In genomic region chr7:150799156-150799555, GRCh38 we compare ENCODE assay signal across 17 cellular contexts. TPM values are rescaled to one million over a fixed set of nuclear protein-coding genes. Genes with fewer than 3 reads are reported as not detected.
DNase-seq lines count a peak whose midpoint lies in the region; ATAC-seq and TF ChIP-seq lines count a peak whose summit lies in the region.
"Had no signal": no experiment of that assay in that cellular context is flagged by ENCODE, and none has a peak within 500 bp of the region (broad histone marks: within the 10 kb centered on the region; RNA-seq: fewer than 3 reads in every experiment).

No MANE protein-coding gene starts in this region.

- no peaks in the 10 kb centered on the region for H3K36me3 ChIP-seq in CD8-positive, alpha-beta memory T cell (ENCODE audit: insufficient read depth, low read length)
- peaks cover 0 to 11% of the 10 kb centered on the region in 2 donors for H3K36me3 ChIP-seq in gastroesophageal sphincter
- no peaks in the 10 kb centered on the region for H3K36me3 ChIP-seq in psoas muscle (ENCODE audit: insufficient read depth in 1 of 2, low read depth in 1 of 2)
- H3K36me3 ChIP-seq: BE2C, gastrocnemius medialis, thyroid gland had no signal

- peaks cover 33% of the 10 kb centered on the region for H3K27me3 ChIP-seq in CD8-positive, alpha-beta memory T cell (ENCODE audit: insufficient read depth, low read length, poor library complexity, severe bottlenecking)
- H3K27me3 ChIP-seq in gastroesophageal sphincter = peaks cover 74% of the 10 kb centered on the region
- H3K27me3 ChIP-seq in psoas muscle (ENCODE audit: insufficient read depth in 3 of 3, low read length in 2 of 3) = peaks cover 0 to 62% (median 4%) of the 10 kb centered on the region in 3 donors
- H3K27me3 ChIP-seq: BE2C, thyroid gland had no signal

- no peak for TF ChIP-seq POLR2A in gastroesophageal sphincter (IDR thresholded peaks at IDR 0.05)

- H3K27me3 Mint-ChIP-seq in CD14-positive monocyte (ENCODE audit: low read depth in 3 of 3) = peaks cover 0 to 48% (median 34%) of the 10 kb centered on the region in 3 donors
- peaks cover 40 to 54% of the 10 kb centered on the region in 2 donors for H3K27me3 Mint-ChIP-seq in CD8-positive, alpha-beta memory T cell

- POLR2A ChIA-PET in CD8-positive, alpha-beta memory T cell (lab: Charles Lee) = no interaction called here

- peak overlapping the region; percentile 83 to 94 for H3K4me3 Mint-ChIP-seq in CD14-positive monocyte
- peak overlapping the region in 6 of 7 donors; percentile 61 to 80 (median 70) for H3K4me3 Mint-ChIP-seq in CD8-positive, alpha-beta memory T cell

- no peaks in the 10 kb centered on the region for H3K9me3 ChIP-seq in CD8-positive, alpha-beta memory T cell (ENCODE audit: low read length)
- H3K9me3 ChIP-seq in gastroesophageal sphincter (peaks cover 0 to 15% (median 0%) of the 10 kb centered on the region in 3 donors), psoas muscle (no peaks in the 10 kb centered on the region)
- H3K9me3 ChIP-seq: BE2C, gastrocnemius medialis, thyroid gland had no signal

- peaks cover 48% of the 10 kb centered on the region for H3K4me1 Mint-ChIP-seq in CD14-positive monocyte
- peaks cover 0 to 23% (median 10%) of the 10 kb centered on the region in 3 donors for H3K4me1 Mint-ChIP-seq in CD8-positive, alpha-beta memory T cell

- peaks cover 0 to 12% (median 5%) of the 10 kb centered on the region in 7 donors for H3K9me3 Mint-ChIP-seq in CD14-positive monocyte
- peaks cover 0 to 4% (median 4%) of the 10 kb centered on the region in 5 donors for H3K9me3 Mint-ChIP-seq in CD8-positive, alpha-beta memory T cell

- intact Hi-C loops in CD14-positive monocyte (cut with micrococcal nuclease) = no loop called here
- intact Hi-C loops in psoas muscle (cut with DNase I) = no loop called here

- ATAC-seq in gastroesophageal sphincter = no peak
- no peak for ATAC-seq in psoas muscle
- ATAC-seq in GM18870 (IDR thresholded peaks at IDR 0.05; ENCODE audit: unreplicated experiment) = no peak
- ATAC-seq: gastrocnemius medialis had no signal

- no peaks in the 10 kb centered on the region for H3K4me1 ChIP-seq in CD8-positive, alpha-beta memory T cell (ENCODE audit: insufficient read depth, low read length)
- H3K4me1 ChIP-seq in gastroesophageal sphincter = peaks cover 0 to 23% (median 0%) of the 10 kb centered on the region in 3 donors
- no peaks in the 10 kb centered on the region for H3K4me1 ChIP-seq in psoas muscle
- H3K4me1 ChIP-seq: BE2C, gastrocnemius medialis had no signal

- CTCF ChIA-PET in CD8-positive, alpha-beta memory T cell (lab: Charles Lee) = interaction anchor here (0.9 to 1.5 kb wide), 2 partner anchors 9 to 11 kb away, joined by 3 read pairs; no protein-coding TSS in a partner anchor

- TF ChIP-seq EP300 in gastroesophageal sphincter (IDR thresholded peaks at IDR 0.05) = no peak

- peak overlapping the region in 4 of 7 donors; percentile 30 to 81 (median 78) for H3K27ac Mint-ChIP-seq in CD14-positive monocyte
- no peak overlapping the region for H3K27ac Mint-ChIP-seq in CD8-positive, alpha-beta memory T cell

- DNase-seq in CD14-positive monocyte (ENCODE audit: low spot score) = no peak
- no peak for DNase-seq in CD8-positive, alpha-beta memory T cell
- no peak for DNase-seq in psoas muscle
- DNase-seq in stimulated activated CD4-positive, alpha-beta T cell treated with anti-CD3 and anti-CD28 coated beads, Interleukin-4, amount 100 ng/mL, for 4 hours = no peak
- DNase-seq in NCI-H748 (lab: John Stamatoyannopoulos, UW; ENCODE audit: unreplicated experiment) = no peak
- DNase-seq: activated CD4-positive, alpha-beta T cell treated with anti-CD3 and anti-CD28 coated beads for 1 hour; BE2C; gastrocnemius medialis; kidney glomerular epithelial cell; NCI-H2029; NCI-H526 treated with DMSO at 0.1 percent for 48 hours; RPMI8226; T-helper 2 cell; thyroid gland had no signal

- H3K4me3 ChIP-seq in CD8-positive, alpha-beta memory T cell (ENCODE audit: low read length) = no peak overlapping the region
- H3K4me3 ChIP-seq in gastroesophageal sphincter (peak overlapping the region in 1 of 2 donors; percentile 63), psoas muscle (peak overlapping the region; percentile 61)

- H3K36me3 Mint-ChIP-seq in CD14-positive monocyte = peaks cover 39 to 46% of the 10 kb centered on the region in 2 donors
- peaks cover 0 to 12% (median 0%) of the 10 kb centered on the region in 3 donors for H3K36me3 Mint-ChIP-seq in CD8-positive, alpha-beta memory T cell

- 73 to 82% methylated on average over 3 of the region's 3 CpGs for WGBS in gastroesophageal sphincter (ENCODE audit: low coverage in 1 of 2), 2 donors
- 54 to 70% (median 59%) methylated on average over 3 of the region's 3 CpGs for WGBS in psoas muscle, 3 donors

- H3K27ac ChIP-seq in CD8-positive, alpha-beta memory T cell (ENCODE audit: low read depth, low read length) = no peak overlapping the region
- peak overlapping the region in 3 of 4 donors; percentile 42 to 82 (median 64) for H3K27ac ChIP-seq in gastroesophageal sphincter
- H3K27ac ChIP-seq in psoas muscle = no peak overlapping the region

- TF ChIP-seq CTCF in CD14-positive monocyte (IDR thresholded peaks at IDR 0.05) = no peak
- no peak for TF ChIP-seq CTCF in gastroesophageal sphincter (IDR thresholded peaks at IDR 0.05)
- TF ChIP-seq CTCF in psoas muscle (IDR thresholded peaks at IDR 0.05) = no peak

RNA-seq across cellular contexts. Expression of gene TMEM176B, which starts 1.0 kb away (rescaled TPM):
- polyA plus RNA-seq in CD14-positive monocyte (1,000 to 10,000 TPM in 1 of 2 donors, 10 to 100 TPM in 1; 30.6 to 1,279 TPM), psoas muscle (1 to 10 TPM; 2.2 to 5.6 (median 3.9) TPM)
- total RNA-seq in CD8-positive, alpha-beta memory T cell = under 1 TPM; 0.20 to 0.27 TPM
- not detected for polyA plus RNA-seq in CD8-positive, alpha-beta memory T cell
- total RNA-seq in gastroesophageal sphincter (10 to 100 TPM; 18.2 to 69.3 (median 52.6) TPM), psoas muscle (10 to 100 TPM in 1 of 4 donors, 1 to 10 TPM in 3; 3.4 to 15.9 (median 4.9) TPM)

RNA-seq across cellular contexts. Expression of gene TMEM176A, which starts 1.4 kb away (rescaled TPM):
- 100 to 1,000 TPM in 1 of 2 donors, 10 to 100 TPM in 1; 14.1 to 285 TPM for polyA plus RNA-seq in CD14-positive monocyte
- total RNA-seq in CD8-positive, alpha-beta memory T cell = under 1 TPM in 1 of 2 experiments, not detected in 1; 0.26 TPM
- not detected for polyA plus RNA-seq in CD8-positive, alpha-beta memory T cell
- total RNA-seq in gastroesophageal sphincter = 10 to 100 TPM in 3 of 4 donors, 1 to 10 TPM in 1; 6.5 to 42.4 (median 28.7) TPM
- total RNA-seq in psoas muscle = 10 to 100 TPM in 1 of 4 donors, 1 to 10 TPM in 3; 2.9 to 13.7 (median 4.2) TPM
- polyA plus RNA-seq in psoas muscle = 1 to 10 TPM; 2.3 to 3.2 (median 3.0) TPM
- polyA plus RNA-seq: neural cell had no signal

RNA-seq across cellular contexts. Expression of gene AOC1, which starts 53.2 kb away (rescaled TPM):
- polyA plus RNA-seq in CD14-positive monocyte = under 1 TPM in 1 of 2 donors, not detected in 1; 0.31 TPM
- total RNA-seq in CD8-positive, alpha-beta memory T cell = not detected
- polyA plus RNA-seq in CD8-positive, alpha-beta memory T cell = not detected
- total RNA-seq in gastroesophageal sphincter = under 1 TPM in 2 of 4 donors, not detected in 2; 0.69 TPM
- total RNA-seq in psoas muscle = under 1 TPM in 1 of 4 donors, not detected in 3; 0.08 TPM
- under 1 TPM in 1 of 3 donors, not detected in 2; 0.25 TPM for polyA plus RNA-seq in psoas muscle
- polyA plus RNA-seq: neural cell had no signal

Comparison
In these comparisons a context has a peak if more than half of its experiments do, and no peak if none do; other contexts are left out.
1. H3K27ac Mint-ChIP-seq: peak in CD14-positive monocyte (4 of 7); none in CD8-positive, alpha-beta memory T cell (0 of 8).
2. H3K27ac ChIP-seq: peak in gastroesophageal sphincter (3 of 4); none in CD8-positive, alpha-beta memory T cell (single experiment) and psoas muscle (single experiment).